ENCODE assay signal across 8 cellular contexts in the genomic region with DNA sequence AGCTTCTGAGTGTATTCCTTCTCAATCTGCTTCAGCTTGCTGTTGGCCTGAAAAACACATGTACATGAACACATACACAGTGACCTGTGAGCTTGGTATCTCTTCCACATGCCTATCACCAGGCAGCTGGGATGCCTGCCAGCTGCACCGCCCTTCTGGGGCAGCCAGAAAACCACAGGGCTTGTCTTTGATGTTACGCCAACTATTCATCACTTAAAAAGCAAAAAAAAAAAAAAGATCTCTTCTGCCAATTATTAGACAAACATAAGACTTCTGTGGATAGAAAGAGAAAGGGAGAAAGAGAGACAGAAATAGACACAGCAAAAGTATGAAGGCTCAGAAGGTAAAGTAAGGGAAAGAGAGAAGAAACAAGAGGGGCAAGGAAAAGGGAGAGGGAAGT.
DNase-seq lines count a peak whose midpoint lies in the region; ATAC-seq and TF ChIP-seq lines count a peak whose summit lies in the region.

No MANE protein-coding gene starts in this region.

- no peak for TF ChIP-seq CTCF in fibroblast of pulmonary artery (IDR thresholded peaks at IDR 0.05; ENCODE audit: low read length, missing control alignments)

- DNase-seq in NCI-H2227 treated with DMSO at 0.1 percent for 48 hours (lab: John Stamatoyannopoulos, UW), result peak; percentile 56
- DNase-seq in activated CD8-positive, alpha-beta memory T cell treated with anti-CD3 and anti-CD28 coated beads, Interleukin-2, amount 50 U/mL, for 48 hours, result peak; percentile 55
- peak; percentile 87 for DNase-seq in fibroblast of pulmonary artery (ENCODE audit: low read depth)
- DNase-seq in islet precursor cell, result no peak

- ATAC-seq in GM18867 (IDR thresholded peaks at IDR 0.05; ENCODE audit: unreplicated experiment), result peak; percentile 39
- ATAC-seq in GM21367 (IDR thresholded peaks at IDR 0.05; ENCODE audit: unreplicated experiment), result no peak
- no peak for ATAC-seq in GM19455 (IDR thresholded peaks at IDR 0.05; ENCODE audit: unreplicated experiment)

- H3K9me3 ChIP-seq in skeletal muscle satellite cell (replicated peaks; ENCODE audit: low read length), result no peaks in the 10 kb centered on the region

- no peaks in the 10 kb centered on the region for H3K27me3 ChIP-seq in skeletal muscle satellite cell (ENCODE audit: control insufficient read depth, insufficient read depth, low read length)

- H3K4me2 ChIP-seq in skeletal muscle satellite cell (ENCODE audit: low read length), result peak overlapping the region; percentile 52

- H3K4me1 ChIP-seq in skeletal muscle satellite cell (ENCODE audit: control insufficient read depth, insufficient read depth, low read length), result peaks cover 24% of the 10 kb centered on the region

- H3K4me3 ChIP-seq in fibroblast of pulmonary artery (replicated peaks; ENCODE audit: low read depth, low read length), result no peak overlapping the region
- H3K4me3 ChIP-seq in skeletal muscle satellite cell (ENCODE audit: low read length), result no peak overlapping the region

- H3K9ac ChIP-seq in skeletal muscle satellite cell (ENCODE audit: low read depth, low read length), result peak overlapping the region; percentile 33

- no peaks in the 10 kb centered on the region for H3K36me3 ChIP-seq in skeletal muscle satellite cell (ENCODE audit: insufficient read depth, low read length)
